ENCODE assay signal across 29 cellular contexts in genomic region chr2:20511130-20511529, GRCh38.
"Had no signal": no experiment of that assay in that cellular context is flagged by ENCODE, and none has a peak within 500 bp of the region (broad histone marks: within the 10 kb centered on the region; RNA-seq: fewer than 3 reads in every experiment).

No MANE protein-coding gene starts in this region.

- H3K36me3 Mint-ChIP-seq: activated naive CD4-positive, alpha-beta T cell treated with anti-CD3 and anti-CD28 coated beads, Interleukin-2, amount 50 U/mL, for 24 hours had no signal

- H3K9me3 Mint-ChIP-seq: activated naive CD4-positive, alpha-beta T cell treated with anti-CD3 and anti-CD28 coated beads, Interleukin-2, amount 50 U/mL, for 24 hours; activated naive CD8-positive, alpha-beta T cell treated with anti-CD3 and anti-CD28 coated beads, Interleukin-2, amount 50 U/mL, for 24 hours; activated T-cell treated with anti-CD3 and anti-CD28 coated beads, Interleukin-2, amount 50 U/mL, for 24 hours; activated T-helper 1 cell treated with anti-CD3 and anti-CD28 coated beads, Interleukin-12 subunit alpha, Interleukin-12 subunit beta, Interleukin-2, Interleukin-4 antibody, amounts not matched to agents 30 ng/mL and 10 ng/mL and 1 ng/mL, durations not matched to agents 14 hours and 24 hours and 36 hours; T-helper 1 cell treated with Interleukin-12 subunit alpha and Interleukin-12 subunit beta and Interleukin-4 antibody, amounts not matched to agents 30 μg/mL and 1 μg/mL, for 36 hours had no signal

- H3K4me1 Mint-ChIP-seq: activated naive CD4-positive, alpha-beta T cell treated with anti-CD3 and anti-CD28 coated beads, Interleukin-2, amount 50 U/mL, for 24 hours had no signal

- H3K27ac Mint-ChIP-seq: activated CD8-positive, alpha-beta memory T cell treated with anti-CD3 and anti-CD28 coated beads, Interleukin-2, amount 10 ng/mL, durations not matched to agents 7 days and 5 days; activated naive CD4-positive, alpha-beta T cell treated with anti-CD3 and anti-CD28 coated beads, Interleukin-2, amount 50 U/mL, for 24 hours; activated naive CD8-positive, alpha-beta T cell treated with anti-CD3 and anti-CD28 coated beads, Interleukin-2, amount 50 U/mL, for 24 hours; activated T-cell treated with anti-CD3 and anti-CD28 coated beads, Interleukin-2, amount 50 U/mL, for 24 hours; activated T-helper 1 cell treated with anti-CD3 and anti-CD28 coated beads, Interleukin-12 subunit alpha, Interleukin-12 subunit beta, Interleukin-2, Interleukin-4 antibody, amounts not matched to agents 30 ng/mL and 10 ng/mL and 1 ng/mL, durations not matched to agents 14 hours and 24 hours and 36 hours; T-helper 1 cell treated with Interleukin-12 subunit alpha and Interleukin-12 subunit beta and Interleukin-4 antibody, amounts not matched to agents 30 μg/mL and 1 μg/mL, for 36 hours; WTC11 had no signal

- H3K27ac ChIP-seq: brain microvascular endothelial cell had no signal

- ATAC-seq: activated CD8-positive, alpha-beta memory T cell treated with anti-CD3 and anti-CD28 coated beads, Interleukin-2, amount 10 ng/mL, durations not matched to agents 7 days and 5 days; activated naive CD8-positive, alpha-beta T cell treated with anti-CD3 and anti-CD28 coated beads, Interleukin-2, amount 50 U/mL, for 24 hours; Panc1; WTC11 had no signal

- H3K27me3 ChIP-seq: brain microvascular endothelial cell had no signal

- DNase-seq: activated CD4-positive, alpha-beta T cell treated with anti-CD3 and anti-CD28 coated beads for 48 hours; activated CD4-positive, alpha-beta T cell treated with anti-CD3 and anti-CD28 coated beads, Interleukin-2, amount 50 U/mL, for 4 hours; activated CD4-positive, CD25-positive, alpha-beta regulatory T cell treated with anti-CD3 and anti-CD28 coated beads, Interleukin-2, amount 50 U/mL, for 72 hours; activated CD8-positive, alpha-beta memory T cell treated with anti-CD3 and anti-CD28 coated beads, Interleukin-2, amount 10 ng/mL, durations not matched to agents 7 days and 5 days; activated effector memory CD4-positive, alpha-beta T cell treated with Interleukin-2 at 50 U/mL for 16 hours; activated naive CD4-positive, alpha-beta T cell; activated naive CD8-positive, alpha-beta T cell treated with anti-CD3 and anti-CD28 coated beads, Interleukin-2, amount 50 U/mL, for 24 hours; activated T-cell treated with anti-CD3 and anti-CD28 coated beads, Interleukin-2, amount 50 U/mL, for 24 hours; amygdala; brain microvascular endothelial cell; cerebellar nuclear complex; KG1; NCI-H1092; NCI-H1417; NCI-H1930; NCI-H2171; NCI-H226; NCI-H510A; NCI-H69; NK-92 treated with Interleukin-12 subunit alpha and Interleukin-12 subunit beta, amount 100 ng/mL, for 24 hours; OCI-M1; RPMI8226; SHP77; T-helper 9 cell had no signal

- H3K4me3 Mint-ChIP-seq: activated CD8-positive, alpha-beta memory T cell treated with anti-CD3 and anti-CD28 coated beads, Interleukin-2, amount 10 ng/mL, durations not matched to agents 7 days and 5 days; activated naive CD4-positive, alpha-beta T cell treated with anti-CD3 and anti-CD28 coated beads, Interleukin-2, amount 50 U/mL, for 24 hours; activated naive CD8-positive, alpha-beta T cell treated with anti-CD3 and anti-CD28 coated beads, Interleukin-2, amount 50 U/mL, for 24 hours; activated T-cell treated with anti-CD3 and anti-CD28 coated beads, Interleukin-2, amount 50 U/mL, for 24 hours; activated T-helper 1 cell treated with anti-CD3 and anti-CD28 coated beads, Interleukin-12 subunit alpha, Interleukin-12 subunit beta, Interleukin-2, Interleukin-4 antibody, amounts not matched to agents 30 ng/mL and 10 ng/mL and 1 ng/mL, durations not matched to agents 14 hours and 24 hours and 36 hours; T-helper 1 cell treated with Interleukin-12 subunit alpha and Interleukin-12 subunit beta and Interleukin-4 antibody, amounts not matched to agents 30 μg/mL and 1 μg/mL, for 36 hours; WTC11 had no signal

- H3K36me3 ChIP-seq: brain microvascular endothelial cell had no signal
